28 cellular contexts compared by ENCODE assay signal in genomic region chr2:145827235-145827634, GRCh38.
"Had no signal": no experiment of that assay in that cellular context is flagged by ENCODE, and none has a peak within 500 bp of the region (broad histone marks: within the 10 kb centered on the region; RNA-seq: fewer than 3 reads in every experiment).

No MANE protein-coding gene starts in this region.

- H2AFZ ChIP-seq: neural progenitor cell, parathyroid adenoma had no signal

- H3K4me2 ChIP-seq: neural progenitor cell, smooth muscle cell had no signal

- H3K36me3 ChIP-seq: neural progenitor cell, ovary, spleen, suprapubic skin, tibial artery, transverse colon, upper lobe of right lung, uterus had no signal

- ATAC-seq: natural killer cell; psoas muscle; right cardiac atrium; sciatic nerve; stimulated activated memory B cell treated with anti-CD40 and anti-IgM and Interleukin-4, amounts not matched to agents 10 μg/mL and 1 μg/mL and 100 μg/mL, for 72 hours; stimulated activated naive CD8-positive, alpha-beta T cell treated with anti-CD3 and anti-CD28 coated beads, Interleukin-15, amount 100 ng/mL, for 72 hours; stimulated activated naive CD8-positive, alpha-beta T cell treated with anti-CD3 and anti-CD28 coated beads, Interleukin-15, Interleukin-2, amounts not matched to agents 100 U/mL and 50 U/mL, for 24 hours; upper lobe of right lung had no signal

- H3K27me3 ChIP-seq: neural progenitor cell, ovary, spleen, suprapubic skin, testis, tibial artery, transverse colon, upper lobe of right lung, uterus had no signal

- H3K9ac ChIP-seq: neural progenitor cell, parathyroid adenoma had no signal

- H3K4me1 ChIP-seq: parathyroid adenoma, psoas muscle, spleen, suprapubic skin, testis, transverse colon, upper lobe of right lung, uterus had no signal

- H3K4me3 ChIP-seq: neural progenitor cell, ovary, psoas muscle, skin epidermis, smooth muscle cell, spleen, suprapubic skin, testis, tibial artery, transverse colon, upper lobe of right lung, uterus had no signal

- DNase-seq: natural killer cell; occipital lobe; ovary; posterior cingulate gyrus; psoas muscle; right cardiac atrium; spleen; stimulated activated CD4-positive, alpha-beta T cell treated with anti-CD3 and anti-CD28 coated beads, Interleukin-12 subunit alpha, Interleukin-12 subunit beta, amount 100 ng/mL, for 4 hours; stimulated activated CD4-positive, alpha-beta T cell treated with anti-CD3 and anti-CD28 coated beads, Interleukin-1b, Interleukin-23, amount 100 ng/mL, for 48 hours; stimulated activated CD4-positive, alpha-beta T cell treated with anti-CD3 and anti-CD28 coated beads, Interleukin-4, amount 100 ng/mL, for 1 hour; stimulated activated CD4-positive, alpha-beta T cell treated with anti-CD3 and anti-CD28 coated beads, Interleukin-4, amount 100 ng/mL, for 4 hours; stimulated activated CD8-positive, alpha-beta memory T cell treated with anti-CD3 and anti-CD28 coated beads, Interleukin-4, amount 100 ng/mL, for 48 hours; stimulated activated naive CD4-positive, alpha-beta T cell; stimulated activated naive CD8-positive, alpha-beta T cell treated with anti-CD3 and anti-CD28 coated beads, Interleukin-15, amount 100 ng/mL, for 72 hours; stimulated activated naive CD8-positive, alpha-beta T cell treated with anti-CD3 and anti-CD28 coated beads, Interleukin-15, Interleukin-2, amounts not matched to agents 100 U/mL and 50 U/mL, for 24 hours; substantia nigra; testis; tibial artery; transverse colon; upper lobe of right lung; uterus had no signal

- H3K79me2 ChIP-seq: parathyroid adenoma had no signal

- H3K27ac ChIP-seq: neural progenitor cell, ovary, parathyroid adenoma, psoas muscle, skin epidermis, spleen, suprapubic skin, testis, tibial artery, transverse colon, upper lobe of right lung, uterus had no signal

- H3K9me3 ChIP-seq: ovary, psoas muscle, spleen, suprapubic skin, testis, tibial artery, transverse colon, upper lobe of right lung, uterus had no signal
